23 cellular contexts compared by ENCODE assay signal in the genomic region with DNA sequence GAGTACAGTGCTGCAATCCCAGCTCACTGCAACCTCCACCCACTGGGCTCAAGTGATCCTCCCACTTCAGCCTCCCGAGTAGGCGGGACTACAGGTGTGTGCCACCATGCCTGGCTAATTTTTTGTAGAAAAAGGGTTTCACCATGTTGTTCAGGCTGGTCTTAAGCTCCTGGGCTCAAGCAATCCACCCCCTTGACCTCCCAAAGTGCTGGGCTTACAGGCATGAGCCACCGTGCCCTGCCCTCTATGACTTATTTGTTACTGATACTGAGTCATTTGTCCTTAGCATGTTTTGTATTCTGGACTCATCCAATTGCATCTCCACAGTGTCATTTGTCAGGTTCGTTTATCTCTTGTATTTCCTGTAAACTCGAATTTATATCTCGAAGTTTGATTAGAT. TPM values are rescaled to one million over a fixed set of nuclear protein-coding genes. Genes with fewer than 3 reads are reported as not detected.
DNase-seq lines count a peak whose midpoint lies in the region; ATAC-seq and TF ChIP-seq lines count a peak whose summit lies in the region.
"Had no signal": no experiment of that assay in that cellular context is flagged by ENCODE, and none has a peak within 500 bp of the region (broad histone marks: within the 10 kb centered on the region; RNA-seq: fewer than 3 reads in every experiment).

No MANE protein-coding gene starts in this region.

- peaks cover 7% of the 10 kb centered on the region for H3K36me3 ChIP-seq in CD4-positive, CD25-positive, alpha-beta regulatory T cell (ENCODE audit: control insufficient read depth, insufficient read depth, low read length)
- no peaks in the 10 kb centered on the region for H3K36me3 ChIP-seq in CD8-positive, alpha-beta T cell (ENCODE audit: insufficient read depth, low read length)
- H3K36me3 ChIP-seq in effector memory CD4-positive, alpha-beta T cell (ENCODE audit: control insufficient read depth, insufficient read depth, low read length): no peaks in the 10 kb centered on the region
- no peaks in the 10 kb centered on the region for H3K36me3 ChIP-seq in SJCRH30
- H3K36me3 ChIP-seq: pancreas, sigmoid colon had no signal

- intact Hi-C loops in CD8-positive, alpha-beta T cell (cut with DNase I, micrococcal nuclease): no loop called here
- intact Hi-C loops in activated CD8-positive, alpha-beta T cell treated with anti-CD3 and anti-CD28 coated beads for 36 hours (cut with micrococcal nuclease): no loop called here

- H3K27ac Mint-ChIP-seq in CD4-positive, CD25-positive, alpha-beta regulatory T cell: peak overlapping the region; percentile 91 to 99 (median 96)
- peak overlapping the region; percentile 95 for H3K27ac Mint-ChIP-seq in CD8-positive, alpha-beta T cell
- peak overlapping the region; percentile 100 for H3K27ac Mint-ChIP-seq in activated CD8-positive, alpha-beta T cell treated with anti-CD3 and anti-CD28 coated beads for 36 hours

- CTCF ChIA-PET in CD8-positive, alpha-beta T cell (lab: Charles Lee): interaction anchor here (0.9 to 1.6 kb wide), 2 partner anchors 11 to 13 kb away, joined by 3 read pairs; no protein-coding TSS in a partner anchor
- CTCF ChIA-PET in activated CD8-positive, alpha-beta T cell treated with anti-CD3 and anti-CD28 coated beads for 36 hours (lab: Charles Lee): interaction anchor here (4.2 kb wide), 1 partner anchor 29 kb away, joined by 25 read pairs; no protein-coding TSS in a partner anchor

- H3K4me3 ChIP-seq in CD4-positive, CD25-positive, alpha-beta regulatory T cell (ENCODE audit: low read depth, low read length): peak overlapping the region; percentile 100
- no peak overlapping the region for H3K4me3 ChIP-seq in CD8-positive, alpha-beta T cell (ENCODE audit: low read depth, low read length)
- H3K4me3 ChIP-seq in effector memory CD4-positive, alpha-beta T cell (ENCODE audit: insufficient read depth, low read depth, low read length, poor library complexity, severe bottlenecking): no peak overlapping the region
- H3K4me3 ChIP-seq in SJCRH30: no peak overlapping the region
- H3K4me3 ChIP-seq: pancreas, sigmoid colon had no signal

- no peak for ATAC-seq in CD4-positive, CD25-positive, alpha-beta regulatory T cell (ENCODE audit: low read depth in 2 of 2)
- no peak for ATAC-seq in CD8-positive, alpha-beta T cell
- peak; percentile 46 for ATAC-seq in activated CD8-positive, alpha-beta T cell treated with anti-CD3 and anti-CD28 coated beads for 36 hours
- ATAC-seq in HG02981 (IDR thresholded peaks at IDR 0.05; ENCODE audit: unreplicated experiment) (no peak), GM21528 (IDR thresholded peaks at IDR 0.05; ENCODE audit: low FRiP score, unreplicated experiment) (no peak)
- ATAC-seq: pancreas, Right ventricle myocardium inferior had no signal

- peaks cover 0 to 2% (median 0%) of the 10 kb centered on the region in 7 donors for H3K9me3 Mint-ChIP-seq in CD4-positive, CD25-positive, alpha-beta regulatory T cell
- H3K9me3 Mint-ChIP-seq in CD8-positive, alpha-beta T cell: peaks cover 3% of the 10 kb centered on the region
- H3K9me3 Mint-ChIP-seq in activated CD8-positive, alpha-beta T cell treated with anti-CD3 and anti-CD28 coated beads for 36 hours: peaks cover 2% of the 10 kb centered on the region

- POLR2A ChIA-PET in CD8-positive, alpha-beta T cell (lab: Charles Lee): interaction anchor here (1.4 kb wide), 1 partner anchor 35 kb away, joined by 4 read pairs; no protein-coding TSS in a partner anchor
- POLR2A ChIA-PET in activated CD8-positive, alpha-beta T cell treated with anti-CD3 and anti-CD28 coated beads for 36 hours (lab: Charles Lee): interaction anchor here (0.9 to 55.7 kb wide), 4 partner anchors 8 to 83 kb away, joined by 3 to 1980 read pairs (median 1130); partner anchors contain the start of genes GARIN3 and ITK

- H3K4me3 Mint-ChIP-seq in CD4-positive, CD25-positive, alpha-beta regulatory T cell: peak overlapping the region; percentile 10 to 99 (median 66)
- peak overlapping the region; percentile 75 for H3K4me3 Mint-ChIP-seq in CD8-positive, alpha-beta T cell
- peak overlapping the region; percentile 99 for H3K4me3 Mint-ChIP-seq in activated CD8-positive, alpha-beta T cell treated with anti-CD3 and anti-CD28 coated beads for 36 hours

- H3K4me1 Mint-ChIP-seq in CD4-positive, CD25-positive, alpha-beta regulatory T cell: peaks cover 13 to 66% (median 43%) of the 10 kb centered on the region in 4 donors
- H3K4me1 Mint-ChIP-seq in CD8-positive, alpha-beta T cell (ENCODE audit: low read depth): peaks cover 62% of the 10 kb centered on the region
- H3K4me1 Mint-ChIP-seq in activated CD8-positive, alpha-beta T cell treated with anti-CD3 and anti-CD28 coated beads for 36 hours (ENCODE audit: low read depth): peaks cover 60% of the 10 kb centered on the region

- no peaks in the 10 kb centered on the region for H3K9me3 ChIP-seq in CD4-positive, CD25-positive, alpha-beta regulatory T cell (ENCODE audit: control insufficient read depth in 2 of 2, low read length in 2 of 2)
- H3K9me3 ChIP-seq in CD8-positive, alpha-beta T cell (ENCODE audit: low read length): no peaks in the 10 kb centered on the region
- no peaks in the 10 kb centered on the region for H3K9me3 ChIP-seq in effector memory CD4-positive, alpha-beta T cell (ENCODE audit: control insufficient read depth, low read length)
- no peaks in the 10 kb centered on the region for H3K9me3 ChIP-seq in SJCRH30 (replicated peaks)
- H3K9me3 ChIP-seq: pancreas, sigmoid colon had no signal

- H3K27ac ChIP-seq in CD4-positive, CD25-positive, alpha-beta regulatory T cell (ENCODE audit: insufficient read depth, low read length, poor library complexity, severe bottlenecking): peak overlapping the region; percentile 90
- no peak overlapping the region for H3K27ac ChIP-seq in CD8-positive, alpha-beta T cell (ENCODE audit: low read depth, low read length)
- peak overlapping the region; percentile 90 for H3K27ac ChIP-seq in effector memory CD4-positive, alpha-beta T cell (ENCODE audit: insufficient read depth, low read length, poor library complexity, severe bottlenecking)
- no peak overlapping the region for H3K27ac ChIP-seq in SJCRH30
- H3K27ac ChIP-seq: pancreas, sigmoid colon had no signal

- no peak for DNase-seq in CD4-positive, CD25-positive, alpha-beta regulatory T cell
- DNase-seq in CD8-positive, alpha-beta T cell: no peak
- peak; percentile 61 for DNase-seq in activated CD8-positive, alpha-beta T cell treated with anti-CD3 and anti-CD28 coated beads for 36 hours
- no peak for DNase-seq in effector memory CD4-positive, alpha-beta T cell
- DNase-seq in SJCRH30 (no peak), DMS79 (lab: John Stamatoyannopoulos, UW) (no peak)
- DNase-seq: effector CD8-positive, alpha-beta T cell; GDM1; head of caudate nucleus; Karpas-422; NCI-H1048; NCI-H2029 treated with DMSO at 0.1 percent for 48 hours; pancreas; sigmoid colon; substantia nigra had no signal

- H3K36me3 Mint-ChIP-seq in CD4-positive, CD25-positive, alpha-beta regulatory T cell: peaks cover 22% of the 10 kb centered on the region
- H3K36me3 Mint-ChIP-seq in CD8-positive, alpha-beta T cell: peaks cover 21% of the 10 kb centered on the region
- H3K36me3 Mint-ChIP-seq in activated CD8-positive, alpha-beta T cell treated with anti-CD3 and anti-CD28 coated beads for 36 hours (ENCODE audit: low read depth): peaks cover 25% of the 10 kb centered on the region

- H3K27me3 Mint-ChIP-seq in CD4-positive, CD25-positive, alpha-beta regulatory T cell: no peaks in the 10 kb centered on the region
- no peaks in the 10 kb centered on the region for H3K27me3 Mint-ChIP-seq in CD8-positive, alpha-beta T cell (ENCODE audit: low read depth)
- H3K27me3 Mint-ChIP-seq in activated CD8-positive, alpha-beta T cell treated with anti-CD3 and anti-CD28 coated beads for 36 hours: no peaks in the 10 kb centered on the region

- no peaks in the 10 kb centered on the region for H3K27me3 ChIP-seq in CD4-positive, CD25-positive, alpha-beta regulatory T cell (ENCODE audit: control insufficient read depth, insufficient read depth, low read length)
- H3K27me3 ChIP-seq in CD8-positive, alpha-beta T cell (ENCODE audit: insufficient read depth, low read length): no peaks in the 10 kb centered on the region
- no peaks in the 10 kb centered on the region for H3K27me3 ChIP-seq in effector memory CD4-positive, alpha-beta T cell (replicated peaks; ENCODE audit: control insufficient read depth, insufficient read depth, low read length, poor library complexity, severe bottlenecking)
- no peaks in the 10 kb centered on the region for H3K27me3 ChIP-seq in SJCRH30
- H3K27me3 ChIP-seq: sigmoid colon had no signal

- peaks cover 40% of the 10 kb centered on the region for H3K4me1 ChIP-seq in CD4-positive, CD25-positive, alpha-beta regulatory T cell (ENCODE audit: control insufficient read depth, insufficient read depth, low read length, poor library complexity, severe bottlenecking)
- peaks cover 52% of the 10 kb centered on the region for H3K4me1 ChIP-seq in CD8-positive, alpha-beta T cell (ENCODE audit: insufficient read depth, low read length)
- peaks cover 36% of the 10 kb centered on the region for H3K4me1 ChIP-seq in effector memory CD4-positive, alpha-beta T cell (ENCODE audit: control insufficient read depth, insufficient read depth, low read length, poor library complexity, severe bottlenecking)
- H3K4me1 ChIP-seq in SJCRH30: no peaks in the 10 kb centered on the region
- H3K4me1 ChIP-seq: pancreas, sigmoid colon had no signal

- TF ChIP-seq CTCF in CD8-positive, alpha-beta T cell (IDR thresholded peaks at IDR 0.05): no peak
- TF ChIP-seq CTCF in activated CD8-positive, alpha-beta T cell treated with anti-CD3 and anti-CD28 coated beads for 36 hours (IDR thresholded peaks at IDR 0.05): no peak

RNA-seq across cellular contexts. Expression of gene ITK, which starts 2.7 kb away (rescaled TPM):
- total RNA-seq in CD4-positive, CD25-positive, alpha-beta regulatory T cell: 550 TPM
- polyA plus RNA-seq in CD4-positive, CD25-positive, alpha-beta regulatory T cell: 100 to 1,000 TPM; 146 to 222 (median 169) TPM
- total RNA-seq in CD8-positive, alpha-beta T cell: 100 to 1,000 TPM; 222 to 231 TPM
- total RNA-seq in activated CD8-positive, alpha-beta T cell treated with anti-CD3 and anti-CD28 coated beads for 36 hours: 100 to 1,000 TPM; 229 to 236 TPM
- not detected in 2 replicates for total RNA-seq in SJCRH30 (2014; rRNA removed; shearing (Covaris generic))

RNA-seq across cellular contexts. Expression of gene GARIN3, which starts 11.9 kb away (rescaled TPM):
- not detected for total RNA-seq in CD4-positive, CD25-positive, alpha-beta regulatory T cell
- not detected for polyA plus RNA-seq in CD4-positive, CD25-positive, alpha-beta regulatory T cell
- total RNA-seq in CD8-positive, alpha-beta T cell: not detected
- 1 to 10 TPM in 1 of 2 experiments, under 1 TPM in 1; 0.77 to 1.1 TPM for total RNA-seq in activated CD8-positive, alpha-beta T cell treated with anti-CD3 and anti-CD28 coated beads for 36 hours
- not detected in 2 replicates for total RNA-seq in SJCRH30 (2014; rRNA removed; shearing (Covaris generic))
- total RNA-seq: astrocyte; cerebellum; lower leg skin; NCI-H460; pancreas; Right ventricle myocardium inferior; sigmoid colon; T-helper 1 cell treated with Interleukin-12 subunit alpha and Interleukin-12 subunit beta and Interleukin-4 antibody, amounts not matched to agents 30 ng/mL and 1 ng/mL, for 36 hours had no signal
- polyA plus RNA-seq: pancreas, sigmoid colon had no signal

RNA-seq across cellular contexts. Expression of gene MED7, which starts 35.3 kb away (rescaled TPM):
- total RNA-seq in CD4-positive, CD25-positive, alpha-beta regulatory T cell: 9.0 TPM
- 10 to 100 TPM; 15.0 to 19.5 (median 16.1) TPM for polyA plus RNA-seq in CD4-positive, CD25-positive, alpha-beta regulatory T cell
- total RNA-seq in CD8-positive, alpha-beta T cell: 1 to 10 TPM; 5.4 to 5.9 TPM
- 10 to 100 TPM; 13.6 to 13.7 TPM for total RNA-seq in activated CD8-positive, alpha-beta T cell treated with anti-CD3 and anti-CD28 coated beads for 36 hours
- total RNA-seq in SJCRH30 (2014; rRNA removed; shearing (Covaris generic)): 14.0 and 16.4 TPM in 2 replicates

Comparison
In these comparisons a context has a peak if more than half of its experiments do, and no peak if none do; other contexts are left out.
1. H3K27ac ChIP-seq: peak in CD4-positive, CD25-positive, alpha-beta regulatory T cell (single experiment) and effector memory CD4-positive, alpha-beta T cell (single experiment); none in CD8-positive, alpha-beta T cell (single experiment) and SJCRH30 (single experiment).
2. RNA of gene ITK, which starts 2.7 kb away (total RNA-seq): 550 TPM in CD4-positive, CD25-positive, alpha-beta regulatory T cell (single experiment), 229 to 236 TPM in activated CD8-positive, alpha-beta T cell treated with anti-CD3 and anti-CD28 coated beads for 36 hours and 222 to 231 TPM in CD8-positive, alpha-beta T cell; not detected in SJCRH30; every median in the first group is over 100 times any median in the second.
3. Peak in every context shown above with its lines, with median percentiles within 50 percentile points of each other: H3K27ac Mint-ChIP-seq and H3K4me3 Mint-ChIP-seq.